ENCODE assay signal across 16 cellular contexts in the genomic region with DNA sequence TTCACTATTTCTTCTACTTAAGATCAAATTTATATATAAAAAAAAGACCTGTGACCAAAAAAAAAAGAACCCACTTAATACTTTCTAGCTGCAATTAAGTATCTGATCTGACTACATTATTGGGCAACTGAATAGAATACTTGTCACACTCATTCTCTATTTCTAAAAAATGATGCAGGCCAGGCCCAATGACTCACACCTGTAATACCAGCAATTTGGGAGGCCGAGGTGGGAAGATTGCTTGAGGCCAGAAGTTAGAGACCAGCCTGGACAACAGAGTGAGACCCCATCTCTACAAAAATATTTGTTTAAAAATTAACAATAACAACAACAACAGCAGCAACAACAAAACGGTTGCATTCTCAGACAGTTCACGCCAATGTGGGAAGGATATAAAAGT.
DNase-seq lines count a peak whose midpoint lies in the region; ATAC-seq and TF ChIP-seq lines count a peak whose summit lies in the region.
"Had no signal": no experiment of that assay in that cellular context is flagged by ENCODE, and none has a peak within 500 bp of the region (broad histone marks: within the 10 kb centered on the region; RNA-seq: fewer than 3 reads in every experiment).

No MANE protein-coding gene starts in this region.

- 67 to 73% (median 69%) methylated on average over 3 of the region's 3 CpGs for WGBS in heart left ventricle, 4 donors
- WGBS in SK-N-SH (ENCODE audit: low lambda C conversion rate), result 72% methylated on average over 3 of the region's 3 CpGs

- no peaks in the 10 kb centered on the region for H3K79me2 ChIP-seq in SK-N-SH (ENCODE audit: insufficient read depth)

- DNase-seq in heart left ventricle, result no peak
- no peak for DNase-seq in Right ventricle myocardium inferior (ENCODE audit: missing footprints)
- DNase-seq in SK-N-SH, result no peak
- DNase-seq in ascending aorta (ENCODE audit: low spot score in 2 of 2), result no peak
- DNase-seq in HCEC 1CT, result no peak
- DNase-seq in COLO829 (ENCODE audit: low spot score), result no peak
- DNase-seq in NCI-H1417 (lab: John Stamatoyannopoulos, UW), result no peak
- DNase-seq: activated CD4-positive, alpha-beta memory T cell treated with anti-CD3 and anti-CD28 coated beads, Interleukin-2, amount 10 ng/mL, durations not matched to agents 7 days and 5 days; activated gamma-delta T cell; immature natural killer cell; mesendoderm; NCI-H187; NCI-H69 had no signal

- no peak overlapping the region for H3K9ac ChIP-seq in SK-N-SH

- no peak overlapping the region for H3K4me2 ChIP-seq in SK-N-SH

- H3K36me3 ChIP-seq in heart left ventricle, result no peaks in the 10 kb centered on the region
- no peaks in the 10 kb centered on the region for H3K36me3 ChIP-seq in SK-N-SH (replicated peaks in 1 of 2; ENCODE audit: control insufficient read depth in 1 of 2, insufficient read depth in 2 of 2, low read length in 1 of 2)
- no peaks in the 10 kb centered on the region for H3K36me3 ChIP-seq in ascending aorta
- H3K36me3 ChIP-seq: HAP-1 had no signal

- no peak for TF ChIP-seq POLR2A in heart left ventricle (IDR thresholded peaks at IDR 0.05)

- TF ChIP-seq CTCF in heart left ventricle (IDR thresholded peaks at IDR 0.05) (no peak), SK-N-SH (IDR thresholded peaks at IDR 0.05) (no peak), ascending aorta (IDR thresholded peaks at IDR 0.05) (no peak)

- POLR2A ChIA-PET in SK-N-SH (lab: Yijun Ruan, JAX), result no interaction called here

- TF ChIP-seq RAD21 in SK-N-SH (IDR thresholded peaks at IDR 0.05; ENCODE audit: low read length), result no peak

- CTCF ChIA-PET in SK-N-SH (lab: Yijun Ruan, JAX), result interaction anchor here (0.7 to 1.3 kb wide), 2 partner anchors 8 to 34 kb away, joined by 3 read pairs; no protein-coding TSS in a partner anchor

- H3K4me3 ChIP-seq in heart left ventricle (no peak overlapping the region), SK-N-SH (ENCODE audit: low read depth in 2 of 2, low read length in 1 of 2) (no peak overlapping the region), ascending aorta (no peak overlapping the region)
- H3K4me3 ChIP-seq: HAP-1, skin epidermis had no signal

- intact Hi-C loops in heart left ventricle (cut with DNase I) (no loop called here), Right ventricle myocardium inferior (cut with DNase I) (no loop called here), ascending aorta (cut with DNase I) (no loop called here)

- H3K9me3 ChIP-seq in heart left ventricle (no peaks in the 10 kb centered on the region), SK-N-SH (no peaks in the 10 kb centered on the region), ascending aorta (no peaks in the 10 kb centered on the region)
- H3K9me3 ChIP-seq: HAP-1 had no signal

- ATAC-seq in heart left ventricle (no peak), Right ventricle myocardium inferior (no peak), HG02884 (IDR thresholded peaks at IDR 0.05; ENCODE audit: unreplicated experiment) (peak; percentile 16)

- no peaks in the 10 kb centered on the region for H4K20me1 ChIP-seq in SK-N-SH (ENCODE audit: insufficient read depth)

- no peak for TF ChIP-seq EP300 in SK-N-SH (IDR thresholded peaks at IDR 0.05; ENCODE audit: borderline replicate concordance in 1 of 2, low read depth in 1 of 2, low read length in 1 of 2)

- H3K4me1 ChIP-seq in heart left ventricle (peaks cover 0 to 63% (median 11%) of the 10 kb centered on the region in 12 donors), SK-N-SH (ENCODE audit: control insufficient read depth in 1 of 2, insufficient read depth in 2 of 2, low read depth in 1 of 2, low read length in 1 of 2) (peaks cover 0 to under 1% of the 10 kb centered on the region in 2 experiments; a peak in 2 of 4 replicates), ascending aorta (no peaks in the 10 kb centered on the region)
- H3K4me1 ChIP-seq: HAP-1 had no signal

- H3F3A ChIP-seq in SK-N-SH (replicated peaks; ENCODE audit: insufficient read depth), result peaks cover 8% of the 10 kb centered on the region

- no peaks in the 10 kb centered on the region for H3K9me2 ChIP-seq in SK-N-SH

- H3K27ac ChIP-seq in heart left ventricle (peak overlapping the region in 7 of 12 donors; percentile 1 to 83 (median 19)), SK-N-SH (ENCODE audit: low read depth in 2 of 2, low read length in 1 of 2) (no peak overlapping the region), ascending aorta (no peak overlapping the region)

- H3K27me3 ChIP-seq in heart left ventricle, result no peaks in the 10 kb centered on the region
- no peaks in the 10 kb centered on the region for H3K27me3 ChIP-seq in SK-N-SH (ENCODE audit: insufficient read depth)
- no peaks in the 10 kb centered on the region for H3K27me3 ChIP-seq in ascending aorta

- H2AFZ ChIP-seq in SK-N-SH (ENCODE audit: low read depth), result no peak overlapping the region

TF ChIP-seq in SK-N-SH, 30 proteins besides CTCF, POLR2A, EP300 and RAD21:
- TF ChIP-seq SIN3A (IDR thresholded peaks at IDR 0.05; ENCODE audit: borderline replicate concordance, low read depth, low read length) (no peak), TEAD4 (IDR thresholded peaks at IDR 0.05; ENCODE audit: borderline replicate concordance, insufficient read depth) (no peak), RXRA (IDR thresholded peaks at IDR 0.05; ENCODE audit: borderline replicate concordance, low read depth) (no peak), FOXM1 (IDR thresholded peaks at IDR 0.05; ENCODE audit: low read depth) (no peak), RFX5 (IDR thresholded peaks at IDR 0.05; ENCODE audit: low read length) (no peak), MXI1 (IDR thresholded peaks at IDR 0.05; ENCODE audit: low read depth, low read length) (no peak), TCF12 (IDR thresholded peaks at IDR 0.05) (peak; percentile 70), ELF1 (IDR thresholded peaks at IDR 0.05) (no peak), POLR2AphosphoS5 (IDR thresholded peaks at IDR 0.05; ENCODE audit: low read depth, low read length) (no peak), GABPA (IDR thresholded peaks at IDR 0.05; ENCODE audit: low read depth) (no peak), NFIC (IDR thresholded peaks at IDR 0.05; ENCODE audit: borderline replicate concordance) (no peak), GATA2 (CRISPR knock-in tag; IDR thresholded peaks at IDR 0.05) (no peak), NRF1 (IDR thresholded peaks at IDR 0.05; ENCODE audit: low read depth, low read length) (no peak), FOXJ3 (CRISPR knock-in tag; IDR thresholded peaks at IDR 0.05) (no peak)
- TF ChIP-seq, protein P1, sequence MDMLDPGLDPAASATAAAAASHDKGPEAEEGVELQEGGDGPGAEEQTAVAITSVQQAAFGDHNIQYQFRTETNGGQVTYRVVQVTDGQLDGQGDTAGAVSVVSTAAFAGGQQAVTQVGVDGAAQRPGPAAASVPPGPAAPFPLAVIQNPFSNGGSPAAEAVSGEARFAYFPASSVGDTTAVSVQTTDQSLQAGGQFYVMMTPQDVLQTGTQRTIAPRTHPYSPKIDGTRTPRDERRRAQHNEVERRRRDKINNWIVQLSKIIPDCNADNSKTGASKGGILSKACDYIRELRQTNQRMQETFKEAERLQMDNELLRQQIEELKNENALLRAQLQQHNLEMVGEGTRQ (IDR thresholded peaks at IDR 0.05; ENCODE audit: borderline replicate concordance, low read depth, low read length), result no peak
- TF ChIP-seq, protein P2, sequence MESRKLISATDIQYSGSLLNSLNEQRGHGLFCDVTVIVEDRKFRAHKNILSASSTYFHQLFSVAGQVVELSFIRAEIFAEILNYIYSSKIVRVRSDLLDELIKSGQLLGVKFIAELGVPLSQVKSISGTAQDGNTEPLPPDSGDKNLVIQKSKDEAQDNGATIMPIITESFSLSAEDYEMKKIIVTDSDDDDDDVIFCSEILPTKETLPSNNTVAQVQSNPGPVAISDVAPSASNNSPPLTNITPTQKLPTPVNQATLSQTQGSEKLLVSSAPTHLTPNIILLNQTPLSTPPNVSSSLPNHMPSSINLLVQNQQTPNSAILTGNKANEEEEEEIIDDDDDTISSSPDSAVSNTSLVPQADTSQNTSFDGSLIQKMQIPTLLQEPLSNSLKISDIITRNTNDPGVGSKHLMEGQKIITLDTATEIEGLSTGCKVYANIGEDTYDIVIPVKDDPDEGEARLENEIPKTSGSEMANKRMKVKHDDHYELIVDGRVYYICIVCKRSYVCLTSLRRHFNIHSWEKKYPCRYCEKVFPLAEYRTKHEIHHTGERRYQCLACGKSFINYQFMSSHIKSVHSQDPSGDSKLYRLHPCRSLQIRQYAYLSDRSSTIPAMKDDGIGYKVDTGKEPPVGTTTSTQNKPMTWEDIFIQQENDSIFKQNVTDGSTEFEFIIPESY (IDR thresholded peaks at IDR 0.05; ENCODE audit: borderline replicate concordance, low read depth), result no peak
- TF ChIP-seq, protein P3, sequence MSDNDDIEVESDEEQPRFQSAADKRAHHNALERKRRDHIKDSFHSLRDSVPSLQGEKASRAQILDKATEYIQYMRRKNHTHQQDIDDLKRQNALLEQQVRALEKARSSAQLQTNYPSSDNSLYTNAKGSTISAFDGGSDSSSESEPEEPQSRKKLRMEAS (IDR thresholded peaks at IDR 0.05; ENCODE audit: low read depth), result no peak
- TF ChIP-seq, protein P4, sequence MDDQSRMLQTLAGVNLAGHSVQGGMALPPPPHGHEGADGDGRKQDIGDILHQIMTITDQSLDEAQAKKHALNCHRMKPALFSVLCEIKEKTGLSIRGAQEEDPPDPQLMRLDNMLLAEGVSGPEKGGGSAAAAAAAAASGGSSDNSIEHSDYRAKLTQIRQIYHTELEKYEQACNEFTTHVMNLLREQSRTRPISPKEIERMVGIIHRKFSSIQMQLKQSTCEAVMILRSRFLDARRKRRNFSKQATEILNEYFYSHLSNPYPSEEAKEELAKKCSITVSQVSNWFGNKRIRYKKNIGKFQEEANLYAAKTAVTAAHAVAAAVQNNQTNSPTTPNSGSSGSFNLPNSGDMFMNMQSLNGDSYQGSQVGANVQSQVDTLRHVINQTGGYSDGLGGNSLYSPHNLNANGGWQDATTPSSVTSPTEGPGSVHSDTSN (IDR thresholded peaks at IDR 0.05), result peak; percentile 38; the same call in 1 of the 2 replicates

Comparison
In these comparisons a context has a peak if more than half of its experiments do, and no peak if none do; other contexts are left out.
1. H3K27ac ChIP-seq: peak in heart left ventricle (7 of 12); none in SK-N-SH (0 of 2) and ascending aorta (0 of 2).